Comparison of ENCODE assay signal across 1 cellular context in the genomic region with DNA sequence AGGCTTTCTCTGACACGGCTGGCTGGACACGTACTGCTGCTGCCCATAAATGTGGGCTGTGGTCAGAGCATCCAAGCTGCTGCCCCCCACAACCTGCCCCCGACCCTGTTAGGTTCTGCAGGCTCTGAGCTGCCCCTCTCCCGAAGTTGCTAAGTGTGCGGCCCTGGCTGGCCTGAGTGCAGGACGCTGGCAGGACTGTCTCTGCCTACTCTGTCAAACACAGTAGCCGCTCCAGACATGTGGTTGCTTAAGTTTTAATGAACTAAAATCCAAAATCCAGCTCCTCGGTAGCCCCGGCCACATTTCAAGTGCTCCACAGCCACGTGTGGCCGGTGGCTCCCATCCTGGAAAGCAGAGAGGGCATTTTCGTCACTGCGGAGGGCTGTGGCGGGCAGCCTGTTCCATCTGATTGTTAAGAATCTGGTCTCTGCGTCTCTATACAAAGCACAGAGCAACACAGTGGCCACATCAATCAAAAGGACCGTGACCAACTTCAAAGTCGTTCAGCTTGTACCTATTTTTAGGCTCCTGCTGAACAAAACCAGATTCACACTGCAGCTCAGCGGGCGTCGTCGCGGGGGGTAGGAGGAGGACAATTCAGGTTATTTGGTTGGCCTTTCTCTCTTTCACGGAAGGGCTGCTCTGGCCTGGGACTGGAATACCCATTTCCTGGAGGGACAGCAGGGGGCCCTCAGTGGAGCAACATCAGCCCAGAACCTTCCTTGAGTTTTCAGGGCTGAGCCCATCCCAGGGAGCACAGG.
TF ChIP-seq lines count a peak whose summit lies in the region.

No MANE protein-coding gene starts in this region.

TF ChIP-seq in IMR-90, 13 proteins besides CTCF, POLR2A, EP300 and RAD21:
- TF ChIP-seq CHD1 (IDR thresholded peaks at IDR 0.05; ENCODE audit: low read depth, low read length) = no peak
- TF ChIP-seq SMC3 (IDR thresholded peaks at IDR 0.05; ENCODE audit: low read depth, low read length) = no peak
- TF ChIP-seq BHLHE40 (IDR thresholded peaks at IDR 0.05; ENCODE audit: low read depth, low read length) = no peak
- no peak for TF ChIP-seq NFE2L2 (IDR thresholded peaks at IDR 0.05; ENCODE audit: low read depth, low read length)
- TF ChIP-seq CEBPB (IDR thresholded peaks at IDR 0.05; ENCODE audit: low read depth, low read length) = no peak
